ENCODE assay signal across 14 cellular contexts in genomic region chrX:136228808-136229207, GRCh38. TPM values are rescaled to one million over a fixed set of nuclear protein-coding genes. Genes with fewer than 3 reads are reported as not detected.
DNase-seq lines count a peak whose midpoint lies in the region; ATAC-seq and TF ChIP-seq lines count a peak whose summit lies in the region.
"Had no signal": no experiment of that assay in that cellular context is flagged by ENCODE, and none has a peak within 500 bp of the region (broad histone marks: within the 10 kb centered on the region; RNA-seq: fewer than 3 reads in every experiment).

No MANE protein-coding gene starts in this region.

- no peaks in the 10 kb centered on the region for H3K9me3 ChIP-seq in OCI-LY7 (ENCODE audit: low read length)
- H3K9me3 ChIP-seq: adrenal gland, heart right ventricle, upper lobe of right lung had no signal

- no peaks in the 10 kb centered on the region for H4K20me1 ChIP-seq in OCI-LY7 (ENCODE audit: insufficient read depth, low read length)

- no peaks in the 10 kb centered on the region for H3K4me1 ChIP-seq in OCI-LY7 (ENCODE audit: insufficient read depth, low read length, poor library complexity, severe bottlenecking)
- H3K4me1 ChIP-seq: adrenal gland, upper lobe of right lung had no signal

- POLR2A ChIA-PET in activated naive CD8-positive, alpha-beta T cell treated with anti-CD3 and anti-CD28 coated beads, Interleukin-2, amount 10 ng/mL, durations not matched to agents 7 days and 5 days (lab: Charles Lee) = no interaction called here
- POLR2A ChIA-PET in OCI-LY7 (lab: Charles Lee) = interaction anchor here (0.6 to 0.7 kb wide), 2 partner anchors 667 to 1422 kb away, joined by 3 to 4 read pairs; a partner anchor contains a TSS

- no TSS peak for BruUV-seq in OCI-LY7 (replicated peaks; lab: Mats Ljungman, UMichigan)

- no peak overlapping the region for H3K27ac ChIP-seq in OCI-LY7 (ENCODE audit: low read depth, low read length, poor library complexity, severe bottlenecking)
- H3K27ac ChIP-seq: adrenal gland, heart right ventricle, upper lobe of right lung had no signal

- intact Hi-C loops in OCI-LY7 (cut with micrococcal nuclease; ENCODE audit: unreplicated experiment) = no loop called here

- ATAC-seq in activated naive CD8-positive, alpha-beta T cell treated with anti-CD3 and anti-CD28 coated beads, Interleukin-2, amount 10 ng/mL, durations not matched to agents 7 days and 5 days (ENCODE audit: low read depth) = no peak
- ATAC-seq in activated naive CD8-positive, alpha-beta T cell treated with anti-CD3 and anti-CD28 coated beads, Interleukin-2, amount 50 U/mL, for 24 hours = no peak
- ATAC-seq in GM21737 (IDR thresholded peaks at IDR 0.05; ENCODE audit: unreplicated experiment) = peak; percentile 53
- ATAC-seq in HG03565 (IDR thresholded peaks at IDR 0.05; ENCODE audit: unreplicated experiment) = peak; percentile 69
- ATAC-seq in stimulated activated naive CD8-positive, alpha-beta T cell treated with anti-CD3 and anti-CD28 coated beads, Interleukin-15, Interleukin-2, amounts not matched to agents 100 U/mL and 50 U/mL, for 24 hours = no peak
- ATAC-seq: heart right ventricle; left cardiac atrium; naive thymus-derived CD4-positive, alpha-beta T cell; upper lobe of right lung had no signal

- CTCF ChIA-PET in OCI-LY7 (lab: Charles Lee; ENCODE audit: unreplicated experiment) = no interaction called here

- H3K27me3 Mint-ChIP-seq in activated naive CD8-positive, alpha-beta T cell treated with anti-CD3 and anti-CD28 coated beads, Interleukin-2, amount 10 ng/mL, durations not matched to agents 7 days and 5 days = no peaks in the 10 kb centered on the region
- no peaks in the 10 kb centered on the region for H3K27me3 Mint-ChIP-seq in activated naive CD8-positive, alpha-beta T cell treated with anti-CD3 and anti-CD28 coated beads, Interleukin-2, amount 50 U/mL, for 24 hours
- H3K27me3 Mint-ChIP-seq in glutamatergic neuron (ENCODE audit: unreplicated experiment) = no peaks in the 10 kb centered on the region
- H3K27me3 Mint-ChIP-seq: naive thymus-derived CD4-positive, alpha-beta T cell had no signal

- no peak overlapping the region for H3K4me2 ChIP-seq in OCI-LY7 (ENCODE audit: low read length)

- H3K4me1 Mint-ChIP-seq in activated naive CD8-positive, alpha-beta T cell treated with anti-CD3 and anti-CD28 coated beads, Interleukin-2, amount 10 ng/mL, durations not matched to agents 7 days and 5 days = peaks cover 18% of the 10 kb centered on the region
- peaks cover 18% of the 10 kb centered on the region for H3K4me1 Mint-ChIP-seq in activated naive CD8-positive, alpha-beta T cell treated with anti-CD3 and anti-CD28 coated beads, Interleukin-2, amount 50 U/mL, for 24 hours
- no peaks in the 10 kb centered on the region for H3K4me1 Mint-ChIP-seq in glutamatergic neuron (ENCODE audit: low read depth, unreplicated experiment)

- no peak for TF ChIP-seq CTCF in OCI-LY7 (conservative IDR thresholded peaks at IDR 0.05; ENCODE audit: low read length)
- no peak for TF ChIP-seq CTCF in glutamatergic neuron (IDR thresholded peaks at IDR 0.05; ENCODE audit: partially characterized antibody, unreplicated experiment)

- no peaks in the 10 kb centered on the region for H3K79me2 ChIP-seq in OCI-LY7 (ENCODE audit: insufficient read depth, low read depth, low read length)

- H3K9me3 Mint-ChIP-seq in activated naive CD8-positive, alpha-beta T cell treated with anti-CD3 and anti-CD28 coated beads, Interleukin-2, amount 10 ng/mL, durations not matched to agents 7 days and 5 days = no peaks in the 10 kb centered on the region
- no peaks in the 10 kb centered on the region for H3K9me3 Mint-ChIP-seq in activated naive CD8-positive, alpha-beta T cell treated with anti-CD3 and anti-CD28 coated beads, Interleukin-2, amount 50 U/mL, for 24 hours
- no peaks in the 10 kb centered on the region for H3K9me3 Mint-ChIP-seq in glutamatergic neuron (ENCODE audit: unreplicated experiment)
- H3K9me3 Mint-ChIP-seq: naive thymus-derived CD4-positive, alpha-beta T cell had no signal

- peak overlapping the region; percentile 51 for H3K27ac Mint-ChIP-seq in activated naive CD8-positive, alpha-beta T cell treated with anti-CD3 and anti-CD28 coated beads, Interleukin-2, amount 10 ng/mL, durations not matched to agents 7 days and 5 days
- H3K27ac Mint-ChIP-seq in activated naive CD8-positive, alpha-beta T cell treated with anti-CD3 and anti-CD28 coated beads, Interleukin-2, amount 50 U/mL, for 24 hours = no peak overlapping the region
- no peak overlapping the region for H3K27ac Mint-ChIP-seq in glutamatergic neuron (ENCODE audit: unreplicated experiment)

- no peak overlapping the region for H3K4me3 Mint-ChIP-seq in activated naive CD8-positive, alpha-beta T cell treated with anti-CD3 and anti-CD28 coated beads, Interleukin-2, amount 10 ng/mL, durations not matched to agents 7 days and 5 days
- H3K4me3 Mint-ChIP-seq in activated naive CD8-positive, alpha-beta T cell treated with anti-CD3 and anti-CD28 coated beads, Interleukin-2, amount 50 U/mL, for 24 hours = no peak overlapping the region
- no peak overlapping the region for H3K4me3 Mint-ChIP-seq in glutamatergic neuron (ENCODE audit: unreplicated experiment)

- no peak overlapping the region for H3K4me3 ChIP-seq in OCI-LY7 (ENCODE audit: low read depth, low read length, poor library complexity, severe bottlenecking)
- H3K4me3 ChIP-seq: adrenal gland, heart right ventricle, upper lobe of right lung had no signal

- no peak overlapping the region for H2AFZ ChIP-seq in OCI-LY7 (ENCODE audit: low read length)

- no peaks in the 10 kb centered on the region for H3K9me2 ChIP-seq in OCI-LY7 (ENCODE audit: insufficient read depth, low read length)

- no peak for DNase-seq in activated naive CD8-positive, alpha-beta T cell treated with anti-CD3 and anti-CD28 coated beads, Interleukin-2, amount 10 ng/mL, durations not matched to agents 7 days and 5 days
- DNase-seq in activated naive CD8-positive, alpha-beta T cell treated with anti-CD3 and anti-CD28 coated beads, Interleukin-2, amount 50 U/mL, for 24 hours = no peak
- DNase-seq in OCI-LY7 (ENCODE audit: low spot score) (no peak), glutamatergic neuron (no peak), SW 1271 (lab: John Stamatoyannopoulos, UW) (no peak)
- DNase-seq in stimulated activated naive CD8-positive, alpha-beta T cell treated with anti-CD3 and anti-CD28 coated beads, Interleukin-15, Interleukin-2, amounts not matched to agents 100 U/mL and 50 U/mL, for 24 hours = no peak
- DNase-seq: adrenal gland; heart right ventricle; left cardiac atrium; naive thymus-derived CD4-positive, alpha-beta T cell; stimulated activated CD4-positive, alpha-beta T cell treated with anti-CD3 and anti-CD28 coated beads, Interleukin-1b, Interleukin-23, amount 100 ng/mL, for 48 hours; upper lobe of right lung had no signal

- peaks cover 28% of the 10 kb centered on the region for H3K36me3 ChIP-seq in OCI-LY7 (ENCODE audit: insufficient read depth, low read length)
- H3K36me3 ChIP-seq: upper lobe of right lung had no signal

- peaks cover 16% of the 10 kb centered on the region for H3K36me3 Mint-ChIP-seq in activated naive CD8-positive, alpha-beta T cell treated with anti-CD3 and anti-CD28 coated beads, Interleukin-2, amount 10 ng/mL, durations not matched to agents 7 days and 5 days
- peaks cover 23% of the 10 kb centered on the region for H3K36me3 Mint-ChIP-seq in activated naive CD8-positive, alpha-beta T cell treated with anti-CD3 and anti-CD28 coated beads, Interleukin-2, amount 50 U/mL, for 24 hours (ENCODE audit: low read depth)
- H3K36me3 Mint-ChIP-seq in glutamatergic neuron (ENCODE audit: unreplicated experiment) = no peaks in the 10 kb centered on the region

RNA-seq across cellular contexts. Expression of gene MAP7D3, which starts 22.4 kb away (rescaled TPM):
- 10 to 100 TPM; 11.9 to 12.0 TPM for total RNA-seq in activated naive CD8-positive, alpha-beta T cell treated with anti-CD3 and anti-CD28 coated beads, Interleukin-2, amount 10 ng/mL, durations not matched to agents 7 days and 5 days
- 7.7 and 11.9 TPM in 2 replicates for total RNA-seq in OCI-LY7 (2014; rRNA removed; shearing (Covaris generic))
- 15.6 and 16.5 TPM in 2 replicates for total RNA-seq in OCI-LY7 (2022)
- 4.6 TPM for total RNA-seq in glutamatergic neuron (ENCODE audit: unreplicated experiment)

Comparison
In these comparisons a context has a peak if more than half of its experiments do, and no peak if none do; other contexts are left out.
1. ATAC-seq: peak in GM21737 (single experiment) and HG03565 (single experiment); none in activated naive CD8-positive, alpha-beta T cell treated with anti-CD3 and anti-CD28 coated beads, Interleukin-2, amount 10 ng/mL, durations not matched to agents 7 days and 5 days (single experiment), activated naive CD8-positive, alpha-beta T cell treated with anti-CD3 and anti-CD28 coated beads, Interleukin-2, amount 50 U/mL, for 24 hours (single experiment) and stimulated activated naive CD8-positive, alpha-beta T cell treated with anti-CD3 and anti-CD28 coated beads, Interleukin-15, Interleukin-2, amounts not matched to agents 100 U/mL and 50 U/mL, for 24 hours (single experiment).